Comparison of ENCODE assay signal across 20 cellular contexts in the genomic region with DNA sequence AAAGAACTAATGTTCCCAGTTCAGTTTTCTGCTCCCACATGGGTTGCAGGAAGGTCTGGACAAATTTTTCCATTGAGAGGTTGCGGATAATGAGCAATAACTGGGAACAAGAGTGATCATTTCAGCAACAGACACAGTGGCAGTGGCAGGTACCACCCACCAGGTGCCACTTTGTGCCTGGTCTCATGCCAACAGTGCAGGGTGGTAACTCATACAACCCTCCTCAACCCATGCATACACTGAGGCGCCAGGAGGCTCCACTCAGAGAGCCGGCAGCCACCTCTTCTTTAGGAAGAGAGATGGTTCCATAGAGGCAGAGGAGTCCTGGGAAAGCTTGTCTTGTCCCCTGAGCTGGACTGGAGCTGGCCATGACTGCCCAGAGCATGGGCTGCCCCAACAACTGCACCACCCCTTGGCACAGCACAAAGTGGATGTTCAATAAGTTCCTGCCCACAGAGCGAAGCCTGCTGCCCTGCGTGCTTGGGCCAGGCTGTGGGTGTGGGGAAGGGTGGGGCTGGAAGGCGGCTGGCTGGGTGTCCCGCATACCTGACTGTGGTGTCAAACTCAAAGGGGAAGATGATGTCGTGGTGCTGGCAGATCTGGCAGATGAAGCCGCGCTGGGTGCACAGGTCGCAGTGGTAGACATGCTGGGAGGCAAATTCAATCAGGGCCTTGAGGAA. TPM values are rescaled to one million over a fixed set of nuclear protein-coding genes. Genes with fewer than 3 reads are reported as not detected.
A peak's percentile ranks its signal among the peaks of the same experiment; 100 is the strongest.
DNase-seq lines count a peak whose midpoint lies in the region; ATAC-seq, FAIRE-seq and TF ChIP-seq lines count a peak whose summit lies in the region.
"Had no signal": no experiment of that assay in that cellular context is flagged by ENCODE, and none has a peak within 500 bp of the region (broad histone marks: within the 10 kb centered on the region; RNA-seq: fewer than 3 reads in every experiment).

No MANE protein-coding gene starts in this region.

- H3K4me2 ChIP-seq in K562 (ENCODE audit: insufficient read depth, low read length) (no peak overlapping the region), keratinocyte (ENCODE audit: control insufficient read depth, extremely low read depth, insufficient read depth, low read depth, low read length) (peak overlapping the region; percentile 48)

- H3K4me3 ChIP-seq in H7 (ENCODE audit: insufficient read depth, low read depth, low read length) (no peak overlapping the region), K562 (no peak overlapping the region), keratinocyte (ENCODE audit: control insufficient read depth in 2 of 3, extremely low read depth in 1 of 3, insufficient read depth in 2 of 3, low read depth in 1 of 3, low read length in 3 of 3) (no peak overlapping the region), psoas muscle (no peak overlapping the region)
- H3K4me3 ChIP-seq: lung had no signal

- TF ChIP-seq RAD21 in K562 (CRISPR knock-in tag; conservative IDR thresholded peaks at IDR 0.05 in 1 of 2, IDR thresholded peaks at IDR 0.05 in 1 of 2), result no peak

- 83% methylated on average over 8 of the region's 11 CpGs for WGBS in K562 (ENCODE audit: insufficient coverage, low coverage, missing lambda C conversion rate)
- WGBS in psoas muscle, 3 donors, result 56 to 72% (median 58%) methylated on average over 11 of the region's 11 CpGs

- no peak for TF ChIP-seq EP300 in K562 (IDR thresholded peaks at IDR 0.05; ENCODE audit: low read length)

- H3K4me1 ChIP-seq in K562 (replicated peaks in 1 of 2; ENCODE audit: control insufficient read depth in 2 of 2, insufficient read depth in 2 of 2, low read length in 2 of 2) (peaks cover 0 to 12% of the 10 kb centered on the region in 2 experiments; a peak in 2 of 5 replicates), keratinocyte (ENCODE audit: control insufficient read depth, extremely low read depth, insufficient read depth, low read length) (peaks cover 26% of the 10 kb centered on the region), psoas muscle (peaks cover 18% of the 10 kb centered on the region)

- TF ChIP-seq CTCF in K562 (IDR thresholded peaks at IDR 0.05 in 2 of 3, conservative IDR thresholded peaks at IDR 0.05 in 1 of 3; ENCODE audit: insufficient read depth in 2 of 3, low read depth in 1 of 3, low read length in 3 of 3) (no peak), keratinocyte (optimal IDR thresholded peaks at IDR 0.05 in 1 of 3, IDR thresholded peaks at IDR 0.05 in 1 of 3, conservative IDR thresholded peaks at IDR 0.05 in 1 of 3; ENCODE audit: extremely low read depth in 1 of 3, insufficient read depth in 2 of 3, low read length in 3 of 3) (peak in 2 of 3 experiments; percentile 1 to 13), psoas muscle (IDR thresholded peaks at IDR 0.05) (no peak)

- ATAC-seq in K562, result no peak
- ATAC-seq in psoas muscle, result peak; percentile 63 to 90 (median 86)
- ATAC-seq: SK-N-SH treated with all-trans-retinoic acid at 6 μM for 48 hours had no signal

- DNase-seq in H7 (peak; percentile 28), K562 (ENCODE audit: extremely low read depth in 1 of 4, low spot score in 3 of 4) (no peak), keratinocyte (ENCODE audit: low read depth, low spot score) (no peak), psoas muscle (peak in 1 of 2 donors; percentile 75), DMS79 (lab: John Stamatoyannopoulos, UW) (no peak), NCI-H1436 treated with DMSO at 0.1 percent for 48 hours (lab: John Stamatoyannopoulos, UW) (no peak), SW 1271 (lab: John Stamatoyannopoulos, UW) (no peak), 8988T (no peak)
- DNase-seq: activated CD4-positive, alpha-beta T cell treated with anti-CD3 and anti-CD28 coated beads, Interleukin-2, amount 10 ng/mL, durations not matched to agents 24 days and 14 days; activated CD8-positive, alpha-beta memory T cell treated with anti-CD3 and anti-CD28 coated beads, Interleukin-2, amount 50 U/mL, for 48 hours; activated gamma-delta T cell treated with Interleukin-2 at 50 U/mL for 16 hours; amniotic stem cell; cerebellar nuclear complex; IMR-90; NCI-H2081; NCI-H524 treated with DMSO at 0.1 percent for 48 hours; nephron progenitor cell had no signal

- H3K27ac ChIP-seq in K562 (ENCODE audit: extremely low read depth, low read depth, low read length) (no peak overlapping the region), keratinocyte (ENCODE audit: control insufficient read depth, insufficient read depth, low read length) (peak overlapping the region; percentile 59), psoas muscle (peak overlapping the region; percentile 41)

- POLR2A ChIA-PET in K562 (lab: Yijun Ruan, JAX), result interaction anchor here (0.7 kb wide), 1 partner anchor 413 kb away, joined by 3 read pairs; no protein-coding TSS in a partner anchor

- in situ Hi-C loops in K562 (cut with MboI), result loop anchor here (25.0 kb wide), 1 partner anchor 1073 kb away; a partner anchor contains a TSS

- H3K27me3 ChIP-seq in H7 (ENCODE audit: control insufficient read depth, insufficient read depth, low read length) (no peaks in the 10 kb centered on the region; the same call in 1 of the 2 replicates), K562 (ENCODE audit: control insufficient read depth in 2 of 2, insufficient read depth in 2 of 2, low read length in 2 of 2) (no peaks in the 10 kb centered on the region), keratinocyte (ENCODE audit: control insufficient read depth, extremely low read depth, insufficient read depth, low read length) (no peaks in the 10 kb centered on the region), psoas muscle (ENCODE audit: insufficient read depth in 3 of 3, low read length in 2 of 3) (no peaks in the 10 kb centered on the region)

- dilution Hi-C loops in keratinocyte (cut with MboI; ENCODE audit: extremely low pct_ligation_motif_present, low sequenced_read_pairs), result no loop called here

- H2AFZ ChIP-seq in K562 (ENCODE audit: low read depth, low read length) (no peak overlapping the region), keratinocyte (ENCODE audit: control insufficient read depth, low read length) (no peak overlapping the region)

- H3K79me2 ChIP-seq in K562 (ENCODE audit: control insufficient read depth, insufficient read depth, low read length), result no peaks in the 10 kb centered on the region
- no peaks in the 10 kb centered on the region for H3K79me2 ChIP-seq in keratinocyte (ENCODE audit: control insufficient read depth, insufficient read depth, low read length)

- no peak for FAIRE-seq in K562 (lab: Jason Lieb, UNC)
- peak; percentile 46 for FAIRE-seq in keratinocyte (lab: Jason Lieb, UNC)
- FAIRE-seq: frontal cortex had no signal

- H3K9ac ChIP-seq in K562 (ENCODE audit: insufficient read depth in 1 of 2, low read depth in 2 of 2, low read length in 2 of 2) (no peak overlapping the region), keratinocyte (ENCODE audit: control insufficient read depth, extremely low read depth, insufficient read depth, low read length) (peak overlapping the region; percentile 28)

- CTCF ChIA-PET in K562 (lab: Yijun Ruan, JAX; ENCODE audit: low intra/inter-chr PET ratio), result no interaction called here

- no peaks in the 10 kb centered on the region for H3K9me3 ChIP-seq in K562 (replicated peaks; ENCODE audit: control insufficient read depth, insufficient read depth, low read depth, low read length)
- H3K9me3 ChIP-seq in keratinocyte (ENCODE audit: control insufficient read depth, low read depth, low read length), result no peaks in the 10 kb centered on the region
- H3K9me3 ChIP-seq in psoas muscle, result no peaks in the 10 kb centered on the region

- no peaks in the 10 kb centered on the region for H4K20me1 ChIP-seq in K562 (replicated peaks; ENCODE audit: control insufficient read depth, insufficient read depth, low read length)
- no peaks in the 10 kb centered on the region for H4K20me1 ChIP-seq in keratinocyte (ENCODE audit: control insufficient read depth, extremely low read depth, insufficient read depth, low read length)

- intact Hi-C loops in K562 (cut with micrococcal nuclease) (no loop called here), psoas muscle (cut with DNase I) (loop anchor here in 1 of 2 donors (10.0 kb wide), 1 partner anchor 146 kb away; no protein-coding TSS in a partner anchor)

- H3K36me3 ChIP-seq in H7 (replicated peaks; ENCODE audit: control insufficient read depth, insufficient read depth, low read length), result no peaks in the 10 kb centered on the region
- H3K36me3 ChIP-seq in K562 (ENCODE audit: control insufficient read depth, insufficient read depth, low read length), result no peaks in the 10 kb centered on the region
- peaks cover 4 to 13% of the 10 kb centered on the region in 2 experiments for H3K36me3 ChIP-seq in keratinocyte (ENCODE audit: control insufficient read depth in 2 of 2, extremely low read depth in 1 of 2, insufficient read depth in 2 of 2, low read length in 2 of 2)
- H3K36me3 ChIP-seq in psoas muscle (ENCODE audit: insufficient read depth in 1 of 2, low read depth in 1 of 2), result peaks cover 3 to 48% of the 10 kb centered on the region in 2 donors

- no peaks in the 10 kb centered on the region for H3K9me1 ChIP-seq in K562 (ENCODE audit: control insufficient read depth, insufficient read depth, low read length)
- peaks cover 5% of the 10 kb centered on the region for H3K9me1 ChIP-seq in keratinocyte (ENCODE audit: control insufficient read depth, extremely low read depth, insufficient read depth, low read length)

- no peak for TF ChIP-seq POLR2A in K562 (conservative IDR thresholded peaks at IDR 0.05)

- no TSS peak for BruUV-seq in K562 (replicated peaks; lab: Mats Ljungman, UMichigan)

RNA-seq across cellular contexts. Expression of a gene that starts 6.4 kb away (rescaled TPM):
- 4.5 and 5.4 TPM in 2 replicates for total RNA-seq in H7 (2014; rRNA removed; shearing (Covaris generic))
- total RNA-seq in K562 (2011; cell fraction: chromatin; rRNA removed; ENCODE audit: low replicate concordance), result 9.9 and 43.4 TPM in 2 replicates
- 15.5 and 24.8 TPM in 2 replicates for total RNA-seq in K562 (2011; cell fraction: nucleolus; rRNA removed)
- 11.3 and 12.3 TPM in 2 replicates for total RNA-seq in K562 (2011; cell fraction: nucleoplasm; rRNA removed)
- 2.7 and 3.4 TPM in 2 replicates for total RNA-seq in K562 (2014; rRNA removed)
- 0.64 and 1.1 TPM in 2 replicates for total RNA-seq in K562 (2014; rRNA removed; fragmentation: Illumina TruSeq; extraction: Trizol)
- 1.2 and 2.1 TPM in 2 replicates for total RNA-seq in K562 (2015; rRNA removed; fragmentation: Illumina TruSeq; extraction: Trizol)
- 3.0 and 3.7 TPM in 2 replicates for total RNA-seq in K562 (2021)
- polyA plus RNA-seq in K562 (2011; rRNA removed), result 4.6 and 6.0 TPM in 2 replicates
- 3.5 and 9.2 TPM in 2 replicates for polyA plus RNA-seq in K562 (2011; cell fraction: cytosol; rRNA removed)
- 43.0 and 76.4 TPM in 2 replicates for polyA plus RNA-seq in K562 (2011; cell fraction: nucleus; rRNA removed)
- polyA plus RNA-seq in K562 (2012), result 1.8 and 4.2 TPM in 2 replicates
- 1.8 and 1.9 TPM in 2 replicates for polyA plus RNA-seq in K562 (2014; fragmentation: Illumina TruSeq; extraction: Trizol)
- under 1 TPM; 0.04 to 0.06 TPM for polyA plus RNA-seq in K562 (2014; fragmentation: Nextera tagmentation; extraction: Ambion mirVana)
- polyA plus RNA-seq in K562 (2014; rRNA removed), result 2.9 and 3.8 TPM in 2 replicates
- 2.3 and 2.8 TPM in 2 replicates for polyA minus RNA-seq in K562 (2011; rRNA and poly(A)+ RNA removed)
- polyA minus RNA-seq in K562 (2011; cell fraction: cytosol; rRNA and poly(A)+ RNA removed), result 3.5 and 3.8 TPM in 2 replicates
- 10.3 and 16.0 TPM in 2 replicates for polyA minus RNA-seq in K562 (2011; cell fraction: nucleus; rRNA and poly(A)+ RNA removed)
- polyA plus RNA-seq in keratinocyte, result 13.2 to 37.4 TPM (median 14.4 TPM) in 3 replicates
- 13.8 TPM for polyA plus RNA-seq in keratinocyte (2011; ENCODE audit: low read depth)
- polyA plus RNA-seq in keratinocyte (2011; cell fraction: cytosol; rRNA removed), result 9.9 and 18.5 TPM in 2 replicates
- 70.1 and 88.7 TPM in 2 replicates for polyA plus RNA-seq in keratinocyte (2011; cell fraction: nucleus; rRNA removed)
- 16.6 and 34.7 TPM in 2 replicates for polyA plus RNA-seq in keratinocyte (2012; ENCODE audit: low replicate concordance)
- 16.5 to 25.6 TPM (median 18.3 TPM) in 3 replicates for polyA minus RNA-seq in keratinocyte
- polyA minus RNA-seq in keratinocyte (2011; cell fraction: cytosol; rRNA and poly(A)+ RNA removed), result 21.3 TPM
- 47.1 and 62.7 TPM in 2 replicates for polyA minus RNA-seq in keratinocyte (2011; cell fraction: nucleus; rRNA and poly(A)+ RNA removed)
- 1 to 10 TPM; 4.8 to 8.1 (median 6.7) TPM for total RNA-seq in psoas muscle
- polyA plus RNA-seq in psoas muscle, result 1 to 10 TPM; 3.4 to 8.9 (median 3.5) TPM

RNA-seq across cellular contexts. Expression of a gene that starts 51.5 kb away (rescaled TPM):
- 5.0 and 5.8 TPM in 2 replicates for total RNA-seq in H7 (2014; rRNA removed; shearing (Covaris generic))
- total RNA-seq in K562 (2011; cell fraction: chromatin; rRNA removed; ENCODE audit: low replicate concordance), result 46.6 and 80.6 TPM in 2 replicates
- total RNA-seq in K562 (2011; cell fraction: nucleolus; rRNA removed), result 31.8 and 34.4 TPM in 2 replicates
- total RNA-seq in K562 (2011; cell fraction: nucleoplasm; rRNA removed), result 47.3 and 54.0 TPM in 2 replicates
- total RNA-seq in K562 (2014; rRNA removed) (5.4 and 6.2 TPM in 2 replicates), K562 (2014; rRNA removed; fragmentation: Illumina TruSeq; extraction: Trizol) (4.0 and 4.8 TPM in 2 replicates), K562 (2015; rRNA removed; fragmentation: Illumina TruSeq; extraction: Trizol) (5.8 and 6.0 TPM in 2 replicates), K562 (2021) (16.8 and 23.3 TPM in 2 replicates), psoas muscle (10 to 100 TPM; 21.8 to 47.6 (median 36.0) TPM)
- polyA plus RNA-seq in K562 (2011; rRNA removed) (8.4 and 10.7 TPM in 2 replicates), K562 (2014; fragmentation: Illumina TruSeq; extraction: Trizol) (9.0 and 10.8 TPM in 2 replicates), K562 (2014; fragmentation: Nextera tagmentation; extraction: Ambion mirVana) (under 1 TPM; 0.13 to 0.37 TPM), K562 (2014; rRNA removed) (5.7 and 12.4 TPM in 2 replicates), keratinocyte (30.1 to 69.1 TPM (median 33.0 TPM) in 3 replicates), psoas muscle (10 to 100 TPM; 13.0 to 25.5 (median 23.9) TPM)
- polyA plus RNA-seq in K562 (2011; cell fraction: cytosol; rRNA removed), result 5.5 and 11.7 TPM in 2 replicates
- polyA plus RNA-seq in K562 (2011; cell fraction: nucleus; rRNA removed), result 13.9 and 31.7 TPM in 2 replicates
- polyA plus RNA-seq in K562 (2012), result 11.9 and 27.8 TPM in 2 replicates
- 22.7 and 26.7 TPM in 2 replicates for polyA minus RNA-seq in K562 (2011; rRNA and poly(A)+ RNA removed)
- polyA minus RNA-seq in K562 (2011; cell fraction: cytosol; rRNA and poly(A)+ RNA removed), result 22.3 and 23.7 TPM in 2 replicates
- polyA minus RNA-seq in K562 (2011; cell fraction: nucleus; rRNA and poly(A)+ RNA removed), result 12.0 and 19.0 TPM in 2 replicates
- 44.7 TPM for polyA plus RNA-seq in keratinocyte (2011; ENCODE audit: low read depth)
- polyA plus RNA-seq in keratinocyte (2011; cell fraction: cytosol; rRNA removed), result 27.7 and 39.6 TPM in 2 replicates
- polyA plus RNA-seq in keratinocyte (2011; cell fraction: nucleus; rRNA removed), result 92.2 and 104 TPM in 2 replicates
- 41.2 and 60.6 TPM in 2 replicates for polyA plus RNA-seq in keratinocyte (2012; ENCODE audit: low replicate concordance)
- 137 to 318 TPM (median 188 TPM) in 3 replicates for polyA minus RNA-seq in keratinocyte
- 136 TPM for polyA minus RNA-seq in keratinocyte (2011; cell fraction: cytosol; rRNA and poly(A)+ RNA removed)
- 92.9 and 125 TPM in 2 replicates for polyA minus RNA-seq in keratinocyte (2011; cell fraction: nucleus; rRNA and poly(A)+ RNA removed)

Comparison
In these comparisons a context has a peak if more than half of its experiments do, and no peak if none do; other contexts are left out.
1. CTCF ChIP-seq: peak in keratinocyte (2 of 3); none in K562 (0 of 3) and psoas muscle (single experiment).